Comparison of ENCODE assay signal across 8 cellular contexts in genomic region chr11:66328307-66329144, GRCh38. TPM values are rescaled to one million over a fixed set of nuclear protein-coding genes. Genes with fewer than 3 reads are reported as not detected.
A peak's percentile ranks its signal among the peaks of the same experiment; 100 is the strongest.
DNase-seq lines count a peak whose midpoint lies in the region; ATAC-seq and TF ChIP-seq lines count a peak whose summit lies in the region.

No MANE protein-coding gene starts in this region.

- H3K9me3 Mint-ChIP-seq in WTC11 = 0 out of 2 replicates have a peak, but pooled peaks cover 2% of the 10 kb centered on the region

- H3K4me3 Mint-ChIP-seq in WTC11 = peak overlapping the region; percentile 50

- H3K27me3 Mint-ChIP-seq in WTC11 (ENCODE audit: low read depth) = peaks cover 11% of the 10 kb centered on the region

- peak; percentile 92 for TF ChIP-seq CTCF in HFF-Myc (IDR thresholded peaks at IDR 0.05; ENCODE audit: low read depth, low read length, missing control alignments)
- TF ChIP-seq CTCF in WTC11 (IDR thresholded peaks at IDR 0.05) = peak; percentile 98

- no peak overlapping the region for H3K4me3 ChIP-seq in HFF-Myc (replicated peaks; ENCODE audit: low read depth, low read length)

- peak; percentile 66 for DNase-seq in Caki2 (ENCODE audit: low read depth)
- no peak for DNase-seq in HFF-Myc (ENCODE audit: extremely low read depth, low read depth)
- peak; percentile 69 for DNase-seq in NCI-H2196 (lab: John Stamatoyannopoulos, UW; ENCODE audit: unreplicated experiment)
- peak; percentile 85 for DNase-seq in WTC11 (ENCODE audit: low spot score)
- DNase-seq in central memory CD4-positive, alpha-beta T cell = peak; percentile 72
- DNase-seq in kidney tubule cell (ENCODE audit: low spot score) = peak; percentile 78
- peak; percentile 86 for DNase-seq in stimulated activated CD4-positive, alpha-beta T cell treated with anti-CD3 and anti-CD28 coated beads, Interleukin-1b, Interleukin-23, amount 100 ng/mL, for 48 hours

- H3K4me1 Mint-ChIP-seq in WTC11 = peaks cover 15% of the 10 kb centered on the region

- no peak overlapping the region for H3K27ac Mint-ChIP-seq in WTC11

- CTCF ChIA-PET in WTC11 (lab: Charles Lee) = interaction anchor here (0.9 to 8.7 kb wide), 11 partner anchors 10 to 163 kb away, joined by 3 to 319 read pairs (median 5); partner anchors contain the start of genes CD248 and YIF1A

- no peaks in the 10 kb centered on the region for H3K36me3 Mint-ChIP-seq in WTC11

- peak; percentile 83 for ATAC-seq in WTC11
- ATAC-seq in GM19023 (IDR thresholded peaks at IDR 0.05; ENCODE audit: unreplicated experiment) = no peak

- POLR2A ChIA-PET in WTC11 (lab: Charles Lee) = interaction anchor here (0.9 to 1.1 kb wide), 2 partner anchors 16 to 46 kb away, joined by 3 to 7 read pairs; no protein-coding TSS in a partner anchor

- in situ Hi-C loops in Caki2 (cut with HindIII; ENCODE audit: low pct_unique_long_range_greater_than_20kb, low sequenced_read_pairs) = no loop called here

TF ChIP-seq in WTC11, 78 proteins besides CTCF, POLR2A, EP300 and RAD21 (continues in another document):
- TF ChIP-seq CREM (CRISPR knock-in tag; IDR thresholded peaks at IDR 0.05) = no peak
- TF ChIP-seq TCF7 (CRISPR knock-in tag; IDR thresholded peaks at IDR 0.05; ENCODE audit: low read depth) = no peak
- no peak for TF ChIP-seq PREB (CRISPR knock-in tag; IDR thresholded peaks at IDR 0.05; ENCODE audit: borderline replicate concordance)
- TF ChIP-seq, protein P1, sequence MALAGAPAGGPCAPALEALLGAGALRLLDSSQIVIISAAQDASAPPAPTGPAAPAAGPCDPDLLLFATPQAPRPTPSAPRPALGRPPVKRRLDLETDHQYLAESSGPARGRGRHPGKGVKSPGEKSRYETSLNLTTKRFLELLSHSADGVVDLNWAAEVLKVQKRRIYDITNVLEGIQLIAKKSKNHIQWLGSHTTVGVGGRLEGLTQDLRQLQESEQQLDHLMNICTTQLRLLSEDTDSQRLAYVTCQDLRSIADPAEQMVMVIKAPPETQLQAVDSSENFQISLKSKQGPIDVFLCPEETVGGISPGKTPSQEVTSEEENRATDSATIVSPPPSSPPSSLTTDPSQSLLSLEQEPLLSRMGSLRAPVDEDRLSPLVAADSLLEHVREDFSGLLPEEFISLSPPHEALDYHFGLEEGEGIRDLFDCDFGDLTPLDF (CRISPR knock-in tag; IDR thresholded peaks at IDR 0.05) = no peak
- no peak for TF ChIP-seq ATF3 (CRISPR knock-in tag; conservative IDR thresholded peaks at IDR 0.05)
- no peak for TF ChIP-seq ZNF512 (CRISPR knock-in tag; IDR thresholded peaks at IDR 0.05; ENCODE audit: borderline replicate concordance)
- no peak for TF ChIP-seq MYBL2 (CRISPR knock-in tag; IDR thresholded peaks at IDR 0.05)
- no peak for TF ChIP-seq NR2C2 (CRISPR knock-in tag; IDR thresholded peaks at IDR 0.05)
- TF ChIP-seq FOXJ3 (CRISPR knock-in tag; IDR thresholded peaks at IDR 0.05; ENCODE audit: borderline replicate concordance) = no peak
- TF ChIP-seq JAZF1 (CRISPR knock-in tag; IDR thresholded peaks at IDR 0.05) = no peak
- TF ChIP-seq TEAD4 (CRISPR knock-in tag; IDR thresholded peaks at IDR 0.05) = 0 out of 2 replicates have a peak, but pooled peaks have one; percentile 72
- no peak for TF ChIP-seq ZNF219 (CRISPR knock-in tag; IDR thresholded peaks at IDR 0.05; ENCODE audit: borderline replicate concordance)
- TF ChIP-seq NFYB (CRISPR knock-in tag; conservative IDR thresholded peaks at IDR 0.05; ENCODE audit: low read depth) = no peak
- no peak for TF ChIP-seq RELA (CRISPR knock-in tag; IDR thresholded peaks at IDR 0.05; ENCODE audit: borderline replicate concordance)
- TF ChIP-seq ZNF416 (CRISPR knock-in tag; IDR thresholded peaks at IDR 0.05) = no peak
- no peak for TF ChIP-seq SMAD4 (CRISPR knock-in tag; IDR thresholded peaks at IDR 0.05)
- TF ChIP-seq, protein P2, sequence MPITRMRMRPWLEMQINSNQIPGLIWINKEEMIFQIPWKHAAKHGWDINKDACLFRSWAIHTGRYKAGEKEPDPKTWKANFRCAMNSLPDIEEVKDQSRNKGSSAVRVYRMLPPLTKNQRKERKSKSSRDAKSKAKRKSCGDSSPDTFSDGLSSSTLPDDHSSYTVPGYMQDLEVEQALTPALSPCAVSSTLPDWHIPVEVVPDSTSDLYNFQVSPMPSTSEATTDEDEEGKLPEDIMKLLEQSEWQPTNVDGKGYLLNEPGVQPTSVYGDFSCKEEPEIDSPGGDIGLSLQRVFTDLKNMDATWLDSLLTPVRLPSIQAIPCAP (CRISPR knock-in tag; IDR thresholded peaks at IDR 0.05) = no peak
- no peak; the same call in 1 of the 2 replicates for TF ChIP-seq GABPB1 (CRISPR knock-in tag; IDR thresholded peaks at IDR 0.05)
- peak; percentile 86 for TF ChIP-seq USF2 (CRISPR knock-in tag; IDR thresholded peaks at IDR 0.05)
- no peak for TF ChIP-seq ZMAT4 (CRISPR knock-in tag; IDR thresholded peaks at IDR 0.05)
- no peak for TF ChIP-seq ZNF396 (CRISPR knock-in tag; IDR thresholded peaks at IDR 0.05; ENCODE audit: borderline replicate concordance)
- TF ChIP-seq ATF1 (CRISPR knock-in tag; IDR thresholded peaks at IDR 0.05) = no peak
- no peak for TF ChIP-seq FOXP1 (CRISPR knock-in tag; IDR thresholded peaks at IDR 0.05; ENCODE audit: borderline replicate concordance)
- TF ChIP-seq MXD4 (CRISPR knock-in tag; IDR thresholded peaks at IDR 0.05; ENCODE audit: borderline replicate concordance) = no peak
- TF ChIP-seq SMAD3 (CRISPR knock-in tag; IDR thresholded peaks at IDR 0.05; ENCODE audit: borderline replicate concordance) = 0 out of 2 replicates have a peak, but pooled peaks have one; percentile 50
- TF ChIP-seq ZNF232 (CRISPR knock-in tag; IDR thresholded peaks at IDR 0.05) = 0 out of 2 replicates have a peak, but pooled peaks have one; percentile 53
- 0 out of 2 replicates have a peak, but pooled peaks have one; percentile 6 for TF ChIP-seq ZBTB21 (CRISPR knock-in tag; IDR thresholded peaks at IDR 0.05; ENCODE audit: borderline replicate concordance)
- TF ChIP-seq EMX1 (CRISPR knock-in tag; IDR thresholded peaks at IDR 0.05) = no peak
- no peak for TF ChIP-seq JUN (CRISPR knock-in tag; IDR thresholded peaks at IDR 0.05)
- TF ChIP-seq, protein P3, sequence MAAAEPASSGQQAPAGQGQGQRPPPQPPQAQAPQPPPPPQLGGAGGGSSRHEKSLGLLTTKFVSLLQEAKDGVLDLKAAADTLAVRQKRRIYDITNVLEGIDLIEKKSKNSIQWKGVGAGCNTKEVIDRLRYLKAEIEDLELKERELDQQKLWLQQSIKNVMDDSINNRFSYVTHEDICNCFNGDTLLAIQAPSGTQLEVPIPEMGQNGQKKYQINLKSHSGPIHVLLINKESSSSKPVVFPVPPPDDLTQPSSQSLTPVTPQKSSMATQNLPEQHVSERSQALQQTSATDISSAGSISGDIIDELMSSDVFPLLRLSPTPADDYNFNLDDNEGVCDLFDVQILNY (CRISPR knock-in tag; IDR thresholded peaks at IDR 0.05) = no peak

RNA-seq across cellular contexts. Expression of gene RIN1, which starts 7.7 kb away (rescaled TPM):
- total RNA-seq in Caki2 (2014; rRNA removed; shearing (Covaris generic); ENCODE audit: low replicate concordance) = 24.5 and 28.4 TPM in 2 replicates
- total RNA-seq in WTC11 (2021) = 4.7 to 5.5 TPM (median 5.0 TPM) in 3 replicates

RNA-seq across cellular contexts. Expression of gene CD248, which starts 11.7 kb away (rescaled TPM):
- not detected in 2 replicates for total RNA-seq in Caki2 (2014; rRNA removed; shearing (Covaris generic); ENCODE audit: low replicate concordance)
- 2.6 to 2.8 TPM (median 2.7 TPM) in 3 replicates for total RNA-seq in WTC11 (2021)

RNA-seq across cellular contexts. Expression of gene BRMS1, which starts 16.4 kb away (rescaled TPM):
- 80.0 and 85.9 TPM in 2 replicates for total RNA-seq in Caki2 (2014; rRNA removed; shearing (Covaris generic); ENCODE audit: low replicate concordance)
- total RNA-seq in WTC11 (2021) = 37.0 to 44.5 TPM (median 40.8 TPM) in 3 replicates

RNA-seq across cellular contexts. Expression of gene B4GAT1, which starts 18.9 kb away (rescaled TPM):
- 58.0 and 65.4 TPM in 2 replicates for total RNA-seq in Caki2 (2014; rRNA removed; shearing (Covaris generic); ENCODE audit: low replicate concordance)
- 34.1 to 37.0 TPM (median 36.3 TPM) in 3 replicates for total RNA-seq in WTC11 (2021)

RNA-seq across cellular contexts. Expression of gene TMEM151A, which starts 36.8 kb away (rescaled TPM):
- not detected in 2 replicates for total RNA-seq in Caki2 (2014; rRNA removed; shearing (Covaris generic); ENCODE audit: low replicate concordance)
- total RNA-seq in WTC11 (2021) = 2.2 to 2.3 TPM (median 2.3 TPM) in 3 replicates
